15 cellular contexts compared by ENCODE assay signal in genomic region chr6:81761197-81761596, GRCh38. TPM values are rescaled to one million over a fixed set of nuclear protein-coding genes. Genes with fewer than 3 reads are reported as not detected.
DNase-seq lines count a peak whose midpoint lies in the region; ATAC-seq, FAIRE-seq and TF ChIP-seq lines count a peak whose summit lies in the region.
"Had no signal": no experiment of that assay in that cellular context is flagged by ENCODE, and none has a peak within 500 bp of the region (broad histone marks: within the 10 kb centered on the region; RNA-seq: fewer than 3 reads in every experiment).

No MANE protein-coding gene starts in this region.

- no peaks in the 10 kb centered on the region for H3K9me3 Mint-ChIP-seq in activated CD4-positive, alpha-beta memory T cell treated with anti-CD3 and anti-CD28 coated beads for 36 hours
- H3K9me3 Mint-ChIP-seq: activated T-helper 1 cell treated with anti-CD3 and anti-CD28 coated beads, Interleukin-12 subunit alpha, Interleukin-12 subunit beta, Interleukin-2, Interleukin-4 antibody, amounts not matched to agents 30 ng/mL and 10 ng/mL and 1 ng/mL, durations not matched to agents 14 hours and 24 hours and 36 hours; natural killer cell had no signal

- H3K4me2 ChIP-seq in GM12878 (ENCODE audit: control insufficient read depth, insufficient read depth), result no peak overlapping the region

- peaks cover 4% of the 10 kb centered on the region for H3K27me3 Mint-ChIP-seq in activated CD4-positive, alpha-beta memory T cell treated with anti-CD3 and anti-CD28 coated beads for 36 hours

- no peaks in the 10 kb centered on the region for H3K27me3 ChIP-seq in GM12878 (replicated peaks in 1 of 2; ENCODE audit: control insufficient read depth in 2 of 2, insufficient read depth in 2 of 2, low read length in 1 of 2)

- TF ChIP-seq POLR2A in GM12878 (IDR thresholded peaks at IDR 0.05; ENCODE audit: low read depth, low read length), result no peak

- SMC1A ChIA-PET in GM12878 (lab: Charles Lee; ENCODE audit: uncharacterized antibody, unreplicated experiment), result interaction anchor here (1.1 kb wide), 1 partner anchor 12 kb away, joined by 4 read pairs; no protein-coding TSS in a partner anchor

- H3K4me3 ChIP-seq in GM12878, result no peak overlapping the region

- 4% methylated on average over 1 of the region's 1 CpG for WGBS in GM12878 (ENCODE audit: insufficient coverage, insufficient replicate concordance, low lambda C conversion rate, missing lambda C conversion rate)

- ATAC-seq in GM12878, result no peak
- ATAC-seq: natural killer cell, Right ventricle myocardium inferior had no signal

- no peak for FAIRE-seq in GM12878 (lab: Jason Lieb, UNC)
- FAIRE-seq: small intestine had no signal

- H3K4me3 Mint-ChIP-seq in activated CD4-positive, alpha-beta memory T cell treated with anti-CD3 and anti-CD28 coated beads for 36 hours, result no peak overlapping the region
- H3K4me3 Mint-ChIP-seq: activated T-helper 1 cell treated with anti-CD3 and anti-CD28 coated beads, Interleukin-12 subunit alpha, Interleukin-12 subunit beta, Interleukin-2, Interleukin-4 antibody, amounts not matched to agents 30 ng/mL and 10 ng/mL and 1 ng/mL, durations not matched to agents 14 hours and 24 hours and 36 hours; endodermal cell; natural killer cell had no signal

- H3K36me3 Mint-ChIP-seq in activated CD4-positive, alpha-beta memory T cell treated with anti-CD3 and anti-CD28 coated beads for 36 hours, result no peaks in the 10 kb centered on the region
- H3K36me3 Mint-ChIP-seq: natural killer cell had no signal

- in situ Hi-C loops in GM12878 (cut with MboI), result no loop called here

- RAD21 ChIA-PET in GM12878 (lab: Charles Lee; ENCODE audit: unreplicated experiment), result no interaction called here

- no peak overlapping the region for H2AFZ ChIP-seq in GM12878 (ENCODE audit: control insufficient read depth, low read depth, low read length)

- no peak overlapping the region for H3K27ac ChIP-seq in GM12878 (ENCODE audit: control insufficient read depth, insufficient read depth)

- H3K9ac ChIP-seq in GM12878 (ENCODE audit: control insufficient read depth, insufficient read depth, low read length), result no peak overlapping the region

- TF ChIP-seq RAD21 in GM12878 (IDR thresholded peaks at IDR 0.05; ENCODE audit: insufficient read depth, low read depth, low read length), result no peak

- intact Hi-C loops in GM12878 (cut with micrococcal nuclease; ENCODE audit: unreplicated experiment), result no loop called here
- intact Hi-C loops in activated CD4-positive, alpha-beta memory T cell treated with anti-CD3 and anti-CD28 coated beads for 36 hours (cut with micrococcal nuclease), result no loop called here

- no peak for TF ChIP-seq CTCF in GM12878 (IDR thresholded peaks at IDR 0.05 in 2 of 3, conservative IDR thresholded peaks at IDR 0.05 in 1 of 3; ENCODE audit: control insufficient read depth in 2 of 3, extremely low read depth in 1 of 3, insufficient read depth in 1 of 3, low read depth in 3 of 3, low read length in 3 of 3)

- H3K27ac Mint-ChIP-seq in activated CD4-positive, alpha-beta memory T cell treated with anti-CD3 and anti-CD28 coated beads for 36 hours, result no peak overlapping the region
- H3K27ac Mint-ChIP-seq: activated T-helper 1 cell treated with anti-CD3 and anti-CD28 coated beads, Interleukin-12 subunit alpha, Interleukin-12 subunit beta, Interleukin-2, Interleukin-4 antibody, amounts not matched to agents 30 ng/mL and 10 ng/mL and 1 ng/mL, durations not matched to agents 14 hours and 24 hours and 36 hours; endodermal cell; natural killer cell had no signal

- no peaks in the 10 kb centered on the region; the same call in 2 of the 3 replicates for H3K9me3 ChIP-seq in GM12878 (replicated peaks; ENCODE audit: control insufficient read depth, insufficient read depth, low read length)

- H3K79me2 ChIP-seq in GM12878 (ENCODE audit: control insufficient read depth, insufficient read depth, low read length), result no peaks in the 10 kb centered on the region

- CTCF ChIA-PET in GM12878 (lab: Yijun Ruan, JAX), result no interaction called here
- CTCF ChIA-PET in activated CD4-positive, alpha-beta memory T cell treated with anti-CD3 and anti-CD28 coated beads for 36 hours (lab: Charles Lee), result no interaction called here

- TF ChIP-seq EP300 in GM12878 (IDR thresholded peaks at IDR 0.05; ENCODE audit: borderline replicate concordance in 1 of 2, control insufficient read depth in 1 of 2, low read depth in 2 of 2, low read length in 2 of 2), result no peak

- POLR2A ChIA-PET in GM12878 (lab: Charles Lee), result no interaction called here
- POLR2A ChIA-PET in activated CD4-positive, alpha-beta memory T cell treated with anti-CD3 and anti-CD28 coated beads for 36 hours (lab: Charles Lee), result no interaction called here

- BruUV-seq in GM12878 (replicated peaks; lab: Mats Ljungman, UMichigan), result no TSS peak

- no peaks in the 10 kb centered on the region for H3K36me3 ChIP-seq in GM12878 (ENCODE audit: control insufficient read depth in 2 of 2, insufficient read depth in 2 of 2, low read length in 1 of 2)

- DNase-seq in EL, result peak; percentile 64
- peak; percentile 25 for DNase-seq in NCI-H526 treated with DMSO at 0.1 percent for 48 hours (lab: John Stamatoyannopoulos, UW)
- DNase-seq in GM12878 (ENCODE audit: low read depth, low spot score), result no peak
- peak; percentile 9 for DNase-seq in hepatic stellate cell (ENCODE audit: low spot score)
- no peak for DNase-seq in activated CD4-positive, alpha-beta memory T cell treated with anti-CD3 and anti-CD28 coated beads for 36 hours
- DNase-seq in kidney tubule cell (ENCODE audit: low spot score), result no peak
- no peak for DNase-seq in GM03348 (ENCODE audit: low spot score)
- no peak for DNase-seq in retina
- DNase-seq: endodermal cell, natural killer cell, NCI-H1417, small intestine, T-helper 1 cell had no signal

- H3K4me1 ChIP-seq in GM12878 (ENCODE audit: control insufficient read depth, insufficient read depth, low read length), result no peaks in the 10 kb centered on the region

- no peaks in the 10 kb centered on the region for H4K20me1 ChIP-seq in GM12878 (ENCODE audit: control insufficient read depth, insufficient read depth)

- H3K4me1 Mint-ChIP-seq in activated CD4-positive, alpha-beta memory T cell treated with anti-CD3 and anti-CD28 coated beads for 36 hours (ENCODE audit: low read depth), result no peaks in the 10 kb centered on the region
- H3K4me1 Mint-ChIP-seq: natural killer cell had no signal

TF ChIP-seq in GM12878, 131 proteins besides CTCF, POLR2A, EP300 and RAD21:
- no peak for TF ChIP-seq CBX3 (IDR thresholded peaks at IDR 0.05; ENCODE audit: borderline replicate concordance, low read depth)
- 0 out of 2 replicates have a peak, but pooled peaks have one; percentile 28 for TF ChIP-seq HSF1 (IDR thresholded peaks at IDR 0.05; ENCODE audit: low read depth, low read length)

RNA-seq across cellular contexts. Expression of gene TENT5A, which starts 8.7 kb away (rescaled TPM):
- 1.1 and 1.9 TPM in 2 replicates for total RNA-seq in GM12878 (2013; cell fraction: nucleolus; rRNA removed)
- 0.51 and 0.54 TPM in 2 replicates for total RNA-seq in GM12878 (2014; rRNA removed)
- 0.49 and 0.60 TPM in 2 replicates for total RNA-seq in GM12878 (2014; rRNA removed; fragmentation: Illumina TruSeq; extraction: Trizol)
- 0.41 and 0.48 TPM in 2 replicates for total RNA-seq in GM12878 (2021)
- polyA plus RNA-seq in GM12878 (2011; ENCODE audit: low read depth), result 0.39 TPM
- polyA plus RNA-seq in GM12878 (2011; rRNA removed), result 9.6 and 12.2 TPM in 2 replicates
- 4.1 and 5.5 TPM in 2 replicates for polyA plus RNA-seq in GM12878 (2011; cell fraction: cytosol; rRNA removed)
- 9.5 and 10.9 TPM in 2 replicates for polyA plus RNA-seq in GM12878 (2011; cell fraction: nucleus; rRNA removed)
- 0.58 and 1.0 TPM in 2 replicates for polyA plus RNA-seq in GM12878 (2012)
- 0.57 and 1.3 TPM in 2 replicates for polyA plus RNA-seq in GM12878 (2014; fragmentation: Illumina TruSeq; extraction: Trizol)
- polyA plus RNA-seq in GM12878 (2014; fragmentation: Nextera tagmentation; extraction: Ambion mirVana), result under 1 TPM; 0.40 to 0.53 TPM
- polyA plus RNA-seq in GM12878 (2014; rRNA removed), result 0.27 and 0.63 TPM in 2 replicates
- under 1 TPM; 0.25 to 0.47 TPM for polyA plus RNA-seq in GM12878 (2016; fragmentation: Nextera tagmentation; extraction: Ambion mirVana)
- polyA minus RNA-seq in GM12878 (2011; rRNA and poly(A)+ RNA removed), result 7.7 and 8.0 TPM in 2 replicates
- polyA minus RNA-seq in GM12878 (2011; cell fraction: cytosol; rRNA and poly(A)+ RNA removed), result 4.1 and 8.2 TPM in 2 replicates
- polyA minus RNA-seq in GM12878 (2011; cell fraction: nucleus; rRNA and poly(A)+ RNA removed), result 7.5 and 8.5 TPM in 2 replicates
- 1 to 10 TPM in 1 of 2 experiments, under 1 TPM in 1; 0.51 to 1.1 TPM for total RNA-seq in activated CD4-positive, alpha-beta memory T cell treated with anti-CD3 and anti-CD28 coated beads for 36 hours

Comparison
In these comparisons a context has a peak if more than half of its experiments do, and no peak if none do; other contexts are left out.
1. DNase-seq: peak in EL (single experiment), NCI-H526 treated with DMSO at 0.1 percent for 48 hours (single experiment) and hepatic stellate cell (single experiment); none in GM12878 (single experiment), activated CD4-positive, alpha-beta memory T cell treated with anti-CD3 and anti-CD28 coated beads for 36 hours (single experiment), kidney tubule cell (single experiment), GM03348 (single experiment) and retina (single experiment).